8 cellular contexts compared by ENCODE assay signal in genomic region chr10:70267161-70267933, GRCh38. TPM values are rescaled to one million over a fixed set of nuclear protein-coding genes. Genes with fewer than 3 reads are reported as not detected.
DNase-seq lines count a peak whose midpoint lies in the region; ATAC-seq and TF ChIP-seq lines count a peak whose summit lies in the region.

No MANE protein-coding gene starts in this region.

- H3K36me3 ChIP-seq in heart left ventricle (no peaks in the 10 kb centered on the region), SJCRH30 (no peaks in the 10 kb centered on the region), upper lobe of right lung (no peaks in the 10 kb centered on the region)

- H3K9me3 ChIP-seq in heart left ventricle, result no peaks in the 10 kb centered on the region
- H3K9me3 ChIP-seq in SJCRH30 (replicated peaks), result no peaks in the 10 kb centered on the region
- H3K9me3 ChIP-seq in upper lobe of right lung, result no peaks in the 10 kb centered on the region

- H3K27me3 Mint-ChIP-seq in activated CD8-positive, alpha-beta memory T cell treated with anti-CD3 and anti-CD28 coated beads, Interleukin-2, amount 10 ng/mL, durations not matched to agents 7 days and 5 days, result peaks cover 15% of the 10 kb centered on the region

- TF ChIP-seq CTCF in heart left ventricle (IDR thresholded peaks at IDR 0.05) (peak in 7 of 12 donors; percentile 7 to 36 (median 18)), fibroblast of villous mesenchyme (IDR thresholded peaks at IDR 0.05; ENCODE audit: insufficient read depth, low read depth, low read length) (peak; percentile 9), upper lobe of right lung (IDR thresholded peaks at IDR 0.05) (peak; percentile 28)

- H3K4me3 ChIP-seq in heart left ventricle, result no peak overlapping the region
- H3K4me3 ChIP-seq in SJCRH30, result no peak overlapping the region
- no peak overlapping the region for H3K4me3 ChIP-seq in fibroblast of villous mesenchyme (ENCODE audit: low read depth, low read length)
- H3K4me3 ChIP-seq in upper lobe of right lung, result no peak overlapping the region

- DNase-seq in heart left ventricle (no peak), cardiac septum (ENCODE audit: low spot score) (no peak), SJCRH30 (peak; percentile 33 to 34), fibroblast of villous mesenchyme (ENCODE audit: low read depth) (peak; percentile 96), upper lobe of right lung (no peak), NCI-H510A (lab: John Stamatoyannopoulos, UW) (no peak)
- DNase-seq in activated CD8-positive, alpha-beta memory T cell treated with anti-CD3 and anti-CD28 coated beads, Interleukin-2, amount 10 ng/mL, durations not matched to agents 7 days and 5 days, result no peak

- CTCF ChIA-PET in activated CD8-positive, alpha-beta memory T cell treated with anti-CD3 and anti-CD28 coated beads, Interleukin-2, amount 10 ng/mL, durations not matched to agents 7 days and 5 days (lab: Charles Lee), result interaction anchor here (0.6 to 11.0 kb wide), 9 partner anchors 9 to 176 kb away, joined by 3 to 167 read pairs (median 3); no protein-coding TSS in a partner anchor

- H3K27me3 ChIP-seq in heart left ventricle, result peaks cover 0 to 9% (median 0%) of the 10 kb centered on the region in 9 donors
- no peaks in the 10 kb centered on the region for H3K27me3 ChIP-seq in SJCRH30
- no peaks in the 10 kb centered on the region for H3K27me3 ChIP-seq in upper lobe of right lung

- H3K4me1 ChIP-seq in heart left ventricle (peaks cover 0 to 14% (median 0%) of the 10 kb centered on the region in 12 donors), SJCRH30 (no peaks in the 10 kb centered on the region), upper lobe of right lung (no peaks in the 10 kb centered on the region)

- peaks cover 15% of the 10 kb centered on the region for H3K4me1 Mint-ChIP-seq in activated CD8-positive, alpha-beta memory T cell treated with anti-CD3 and anti-CD28 coated beads, Interleukin-2, amount 10 ng/mL, durations not matched to agents 7 days and 5 days

- intact Hi-C loops in heart left ventricle (cut with DNase I) (loop anchor here in 2 of 10 donors (5.0 kb wide), 1 partner anchor 95 kb away; no protein-coding TSS in a partner anchor), cardiac septum (cut with DNase I) (no loop called here), upper lobe of right lung (cut with DNase I) (no loop called here)

- H3K9me3 Mint-ChIP-seq in activated CD8-positive, alpha-beta memory T cell treated with anti-CD3 and anti-CD28 coated beads, Interleukin-2, amount 10 ng/mL, durations not matched to agents 7 days and 5 days (ENCODE audit: low read depth), result no peaks in the 10 kb centered on the region

- TF ChIP-seq POLR2A in heart left ventricle (IDR thresholded peaks at IDR 0.05), result no peak

- WGBS in heart left ventricle, 4 donors, result 53 to 77% (median 58%) methylated on average over 8 to 9 of the region's 9 CpGs

- H3K4me3 Mint-ChIP-seq in activated CD8-positive, alpha-beta memory T cell treated with anti-CD3 and anti-CD28 coated beads, Interleukin-2, amount 10 ng/mL, durations not matched to agents 7 days and 5 days, result no peak overlapping the region

- H3K27ac Mint-ChIP-seq in activated CD8-positive, alpha-beta memory T cell treated with anti-CD3 and anti-CD28 coated beads, Interleukin-2, amount 10 ng/mL, durations not matched to agents 7 days and 5 days, result no peak overlapping the region

- H3K36me3 Mint-ChIP-seq in activated CD8-positive, alpha-beta memory T cell treated with anti-CD3 and anti-CD28 coated beads, Interleukin-2, amount 10 ng/mL, durations not matched to agents 7 days and 5 days, result no peaks in the 10 kb centered on the region

- ATAC-seq in heart left ventricle (peak in 3 of 4 donors; percentile 8 to 78 (median 50)), upper lobe of right lung (peak; percentile 55), HG02759 (IDR thresholded peaks at IDR 0.05; ENCODE audit: unreplicated experiment) (no peak)
- ATAC-seq in activated CD8-positive, alpha-beta memory T cell treated with anti-CD3 and anti-CD28 coated beads, Interleukin-2, amount 10 ng/mL, durations not matched to agents 7 days and 5 days, result no peak

- H3K27ac ChIP-seq in heart left ventricle, result no peak overlapping the region
- H3K27ac ChIP-seq in SJCRH30, result no peak overlapping the region
- no peak overlapping the region for H3K27ac ChIP-seq in upper lobe of right lung

RNA-seq across cellular contexts. Expression of gene NPFFR1, which starts 16.5 kb away (rescaled TPM):
- total RNA-seq in heart left ventricle (under 1 TPM in 1 of 9 donors, not detected in 8; 0.52 TPM), cardiac septum (not detected), fibroblast of villous mesenchyme (not detected in 2 replicates), upper lobe of right lung (1.1 TPM)
- polyA plus RNA-seq in heart left ventricle, result not detected
- total RNA-seq in SJCRH30 (2014; rRNA removed; shearing (Covaris generic)), result not detected in 2 replicates
- not detected for total RNA-seq in activated CD8-positive, alpha-beta memory T cell treated with anti-CD3 and anti-CD28 coated beads, Interleukin-2, amount 10 ng/mL, durations not matched to agents 7 days and 5 days

RNA-seq across cellular contexts. Expression of gene PPA1, which starts 34.1 kb away (rescaled TPM):
- 100 to 1,000 TPM in 3 of 9 donors, 10 to 100 TPM in 6; 61.1 to 151 (median 81.0) TPM for total RNA-seq in heart left ventricle
- 100 to 1,000 TPM in 1 of 2 donors, 10 to 100 TPM in 1; 89.5 to 143 TPM for polyA plus RNA-seq in heart left ventricle
- total RNA-seq in cardiac septum, result 68.6 TPM
- total RNA-seq in SJCRH30 (2014; rRNA removed; shearing (Covaris generic)), result 123 and 125 TPM in 2 replicates
- 139 and 219 TPM in 2 replicates for total RNA-seq in fibroblast of villous mesenchyme
- total RNA-seq in upper lobe of right lung, result 175 TPM
- total RNA-seq in activated CD8-positive, alpha-beta memory T cell treated with anti-CD3 and anti-CD28 coated beads, Interleukin-2, amount 10 ng/mL, durations not matched to agents 7 days and 5 days, result 100 to 1,000 TPM; 157 to 192 TPM

Comparison
In these comparisons a context has a peak if more than half of its experiments do, and no peak if none do; other contexts are left out.
1. ATAC-seq: peak in heart left ventricle (3 of 4) and upper lobe of right lung (single experiment); none in HG02759 (single experiment) and activated CD8-positive, alpha-beta memory T cell treated with anti-CD3 and anti-CD28 coated beads, Interleukin-2, amount 10 ng/mL, durations not matched to agents 7 days and 5 days (single experiment).
2. DNase-seq: peak in SJCRH30 (2 of 2) and fibroblast of villous mesenchyme (single experiment); none in heart left ventricle (0 of 5), cardiac septum (single experiment), upper lobe of right lung (single experiment), NCI-H510A (single experiment) and activated CD8-positive, alpha-beta memory T cell treated with anti-CD3 and anti-CD28 coated beads, Interleukin-2, amount 10 ng/mL, durations not matched to agents 7 days and 5 days (single experiment).
3. Peak in every context shown above with its lines, with median percentiles within 50 percentile points of each other: CTCF ChIP-seq.